ENCODE assay signal across 1 cellular context in genomic region chr16:1146409-1146808, GRCh38.
TF ChIP-seq lines count a peak whose summit lies in the region.

No MANE protein-coding gene starts in this region.

TF ChIP-seq in K562, 482 proteins besides CTCF, POLR2A, EP300 and RAD21 (continued from another document):
- TF ChIP-seq MGA (IDR thresholded peaks at IDR 0.05) (peak; percentile 40; the same call in 1 of the 2 replicates), TEAD4 (IDR thresholded peaks at IDR 0.05; ENCODE audit: low read length) (no peak), TEAD4 (CRISPR knock-in tag; IDR thresholded peaks at IDR 0.05; ENCODE audit: borderline replicate concordance) (no peak), ZNF134 (CRISPR knock-in tag; conservative IDR thresholded peaks at IDR 0.05) (no peak), YY1 (IDR thresholded peaks at IDR 0.05; ENCODE audit: borderline replicate concordance in 1 of 3, control insufficient read depth in 1 of 3, extremely low read depth in 1 of 3, insufficient read depth in 3 of 3, insufficient read length in 1 of 3, insufficient replicate concordance in 2 of 3, low read depth in 1 of 3, low read length in 2 of 3) (peak in 2 of 3 experiments; percentile 49 to 73), RBM39 (optimal IDR thresholded peaks at IDR 0.05; ENCODE audit: low read depth, low read length) (no peak), PATZ1 (CRISPR knock-in tag; IDR thresholded peaks at IDR 0.05; ENCODE audit: borderline replicate concordance) (no peak), HDAC6 (IDR thresholded peaks at IDR 0.05; ENCODE audit: low read depth, low read length) (no peak), DMBX1 (CRISPR knock-in tag; IDR thresholded peaks at IDR 0.05; ENCODE audit: borderline replicate concordance) (no peak), NFIX (CRISPR knock-in tag; IDR thresholded peaks at IDR 0.05; ENCODE audit: low read depth) (no peak), NCOA1 (IDR thresholded peaks at IDR 0.05; ENCODE audit: low read depth) (no peak), CSDE1 (IDR thresholded peaks at IDR 0.05) (no peak), RNF219 (CRISPR knock-in tag; IDR thresholded peaks at IDR 0.05) (no peak), KDM2B (CRISPR knock-in tag; IDR thresholded peaks at IDR 0.05) (no peak), THAP7 (CRISPR knock-in tag; IDR thresholded peaks at IDR 0.05) (no peak), ZBTB2 (IDR thresholded peaks at IDR 0.05) (no peak), SP1 (CRISPR knock-in tag; IDR thresholded peaks at IDR 0.05) (no peak), SIN3A (IDR thresholded peaks at IDR 0.05; ENCODE audit: borderline replicate concordance in 2 of 2, control insufficient read depth in 1 of 2, low read depth in 2 of 2, low read length in 2 of 2) (no peak), NCOA6 (IDR thresholded peaks at IDR 0.05) (no peak), FOXJ2 (tag; IDR thresholded peaks at IDR 0.05) (no peak), USF2 (CRISPR knock-in tag; IDR thresholded peaks at IDR 0.05) (peak; percentile 75), ZBED1 (IDR thresholded peaks at IDR 0.05) (no peak), BRD4 (IDR thresholded peaks at IDR 0.05) (no peak), SMARCC2 (IDR thresholded peaks at IDR 0.05; ENCODE audit: low read depth) (no peak), GTF2B (IDR thresholded peaks at IDR 0.05; ENCODE audit: extremely low read depth, insufficient read length) (no peak), RBFOX2 (IDR thresholded peaks at IDR 0.05; ENCODE audit: low read depth, low read length) (no peak), L3MBTL2 (IDR thresholded peaks at IDR 0.05) (peak; percentile 79), E2F6 (IDR thresholded peaks at IDR 0.05; ENCODE audit: borderline replicate concordance in 1 of 2, extremely low read depth in 1 of 2, insufficient read depth in 1 of 2, insufficient read length in 1 of 2, low read depth in 1 of 2, low read length in 1 of 2, poor library complexity in 1 of 2, severe bottlenecking in 1 of 2) (peak in 1 of 2 experiments; percentile 39), THRB (CRISPR knock-in tag; conservative IDR thresholded peaks at IDR 0.05) (no peak), ZNF24 (IDR thresholded peaks at IDR 0.05) (no peak), ZNF445 (CRISPR knock-in tag; IDR thresholded peaks at IDR 0.05; ENCODE audit: low read depth) (no peak), ZBTB8A (IDR thresholded peaks at IDR 0.05; ENCODE audit: partially characterized antibody) (no peak), POU5F1 (IDR thresholded peaks at IDR 0.05; ENCODE audit: borderline replicate concordance, low read depth, low read length, partially characterized antibody) (no peak), CCNT2 (IDR thresholded peaks at IDR 0.05; ENCODE audit: borderline replicate concordance, extremely low read depth, insufficient read length, low read depth, low read length) (no peak), ZFP1 (CRISPR knock-in tag; IDR thresholded peaks at IDR 0.05) (no peak)
